Comparison of ENCODE assay signal across 8 cellular contexts in genomic region chr12:131452444-131452860, GRCh38.
DNase-seq lines count a peak whose midpoint lies in the region; ATAC-seq and TF ChIP-seq lines count a peak whose summit lies in the region.

No MANE protein-coding gene starts in this region.

- TF ChIP-seq CTCF in HL-60 (IDR thresholded peaks at IDR 0.05; ENCODE audit: insufficient read depth, low read length) = peak; percentile 14
- peak; percentile 60 for TF ChIP-seq CTCF in nephron progenitor cell (IDR thresholded peaks at IDR 0.05)

- POLR2A ChIA-PET in activated CD8-positive, alpha-beta T cell treated with anti-CD3 and anti-CD28 coated beads, Interleukin-2, amount 10 ng/mL, durations not matched to agents 7 days and 5 days (lab: Charles Lee) = no interaction called here

- no peaks in the 10 kb centered on the region for H3K4me1 Mint-ChIP-seq in activated CD8-positive, alpha-beta T cell treated with anti-CD3 and anti-CD28 coated beads, Interleukin-2, amount 10 ng/mL, durations not matched to agents 7 days and 5 days (ENCODE audit: low read depth)
- H3K4me1 Mint-ChIP-seq in nephron progenitor cell = peaks cover 8% of the 10 kb centered on the region

- H3K27ac ChIP-seq in HL-60 (replicated peaks) = no peak overlapping the region

- CTCF ChIA-PET in activated CD8-positive, alpha-beta T cell treated with anti-CD3 and anti-CD28 coated beads, Interleukin-2, amount 10 ng/mL, durations not matched to agents 7 days and 5 days (lab: Charles Lee) = interaction anchor here (0.6 to 1.0 kb wide), 2 partner anchors 10 to 348 kb away, joined by 3 to 4 read pairs; no protein-coding TSS in a partner anchor

- H3K27me3 Mint-ChIP-seq in activated CD8-positive, alpha-beta T cell treated with anti-CD3 and anti-CD28 coated beads, Interleukin-2, amount 10 ng/mL, durations not matched to agents 7 days and 5 days (ENCODE audit: low read depth) = peaks cover 6% of the 10 kb centered on the region
- H3K27me3 Mint-ChIP-seq in nephron progenitor cell (ENCODE audit: low read depth, poor library complexity) = peaks cover 34% of the 10 kb centered on the region

- H3K4me3 Mint-ChIP-seq in activated CD8-positive, alpha-beta T cell treated with anti-CD3 and anti-CD28 coated beads, Interleukin-2, amount 10 ng/mL, durations not matched to agents 7 days and 5 days = no peak overlapping the region
- H3K4me3 Mint-ChIP-seq in nephron progenitor cell = no peak overlapping the region

- no peak overlapping the region for H3K27ac Mint-ChIP-seq in activated CD8-positive, alpha-beta T cell treated with anti-CD3 and anti-CD28 coated beads, Interleukin-2, amount 10 ng/mL, durations not matched to agents 7 days and 5 days
- H3K27ac Mint-ChIP-seq in nephron progenitor cell = no peak overlapping the region

- H3K4me3 ChIP-seq in HL-60 (replicated peaks; ENCODE audit: insufficient read depth, low read length) = no peak overlapping the region

- ATAC-seq in activated CD8-positive, alpha-beta T cell treated with anti-CD3 and anti-CD28 coated beads, Interleukin-2, amount 10 ng/mL, durations not matched to agents 7 days and 5 days = peak; percentile 60
- ATAC-seq in GM21390 (IDR thresholded peaks at IDR 0.05; ENCODE audit: unreplicated experiment) = no peak
- ATAC-seq in GM18868 (IDR thresholded peaks at IDR 0.05; ENCODE audit: unreplicated experiment) = no peak

- H3K27me3 ChIP-seq in HL-60 (ENCODE audit: insufficient read depth, poor library complexity, severe bottlenecking) = no peaks in the 10 kb centered on the region

- H3K9me3 Mint-ChIP-seq in activated CD8-positive, alpha-beta T cell treated with anti-CD3 and anti-CD28 coated beads, Interleukin-2, amount 10 ng/mL, durations not matched to agents 7 days and 5 days (ENCODE audit: insufficient read depth) = no peaks in the 10 kb centered on the region
- peaks cover 33% of the 10 kb centered on the region for H3K9me3 Mint-ChIP-seq in nephron progenitor cell

- DNase-seq in DMS53 treated with DMSO at 0.1 percent for 48 hours (lab: John Stamatoyannopoulos, UW; ENCODE audit: unreplicated experiment) (peak; percentile 4), HL-60 (ENCODE audit: low read depth in 1 of 2, low spot score in 1 of 2) (no peak), nephron progenitor cell (peak; percentile 64), NCI-H1436 treated with DMSO at 0.1 percent for 48 hours (lab: John Stamatoyannopoulos, UW) (no peak), AG20443 (ENCODE audit: low spot score) (no peak)
- peak; percentile 43 for DNase-seq in activated CD8-positive, alpha-beta T cell treated with anti-CD3 and anti-CD28 coated beads, Interleukin-2, amount 10 ng/mL, durations not matched to agents 7 days and 5 days

- no peaks in the 10 kb centered on the region for H3K36me3 Mint-ChIP-seq in activated CD8-positive, alpha-beta T cell treated with anti-CD3 and anti-CD28 coated beads, Interleukin-2, amount 10 ng/mL, durations not matched to agents 7 days and 5 days (ENCODE audit: low read depth)
- no peaks in the 10 kb centered on the region for H3K36me3 Mint-ChIP-seq in nephron progenitor cell (ENCODE audit: low read depth)

Comparison
In these comparisons a context has a peak if more than half of its experiments do, and no peak if none do; other contexts are left out.
1. DNase-seq: peak in DMS53 treated with DMSO at 0.1 percent for 48 hours (single experiment), activated CD8-positive, alpha-beta T cell treated with anti-CD3 and anti-CD28 coated beads, Interleukin-2, amount 10 ng/mL, durations not matched to agents 7 days and 5 days (single experiment) and nephron progenitor cell (single experiment); none in HL-60 (0 of 2), NCI-H1436 treated with DMSO at 0.1 percent for 48 hours (single experiment) and AG20443 (single experiment).